8 cellular contexts compared by ENCODE assay signal in the genomic region with DNA sequence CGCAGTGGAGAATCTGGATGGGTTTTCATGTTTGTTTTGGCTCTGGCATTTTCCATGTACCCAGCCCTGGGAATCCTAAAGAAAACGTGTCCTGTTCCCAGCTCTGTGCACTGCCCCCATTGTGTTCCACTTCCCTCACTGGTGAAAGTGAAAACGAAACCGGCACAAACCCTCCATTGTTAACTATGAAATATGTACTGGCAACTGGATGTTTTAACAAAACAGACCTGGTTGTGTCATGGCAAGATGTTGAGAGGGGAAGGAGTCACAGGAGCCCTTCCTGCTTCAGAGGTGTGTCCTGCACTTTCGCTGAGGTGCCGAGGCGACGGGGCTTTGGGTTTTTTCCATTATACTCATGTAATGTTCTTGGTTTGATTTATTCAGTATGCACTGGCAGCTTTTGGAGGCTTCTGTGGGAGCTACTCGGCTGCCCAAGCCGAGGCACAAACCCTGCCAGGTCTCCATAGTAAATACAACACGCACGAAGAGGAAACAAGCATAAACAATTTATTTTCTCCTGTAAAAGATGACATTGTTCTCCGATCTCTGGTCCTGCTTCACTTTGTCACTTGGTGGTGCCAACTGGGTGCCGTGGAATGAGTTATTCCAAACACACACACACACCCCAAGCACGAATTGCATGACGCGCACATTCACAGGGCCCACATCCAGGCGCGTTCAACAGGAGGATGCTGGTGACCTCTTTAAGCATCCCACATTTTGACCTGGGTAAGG.
DNase-seq lines count a peak whose midpoint lies in the region; ATAC-seq and TF ChIP-seq lines count a peak whose summit lies in the region.

No MANE protein-coding gene starts in this region.

- H3K36me3 ChIP-seq in DOHH2 (ENCODE audit: control insufficient read depth, low read length) (peaks cover 57% of the 10 kb centered on the region), upper lobe of right lung (no peaks in the 10 kb centered on the region)

- peak overlapping the region; percentile 5; the same call in 1 of the 2 replicates for H3K4me2 ChIP-seq in DOHH2 (ENCODE audit: low read length)

- H3K4me1 ChIP-seq in DOHH2 (ENCODE audit: control insufficient read depth, low read length): peaks cover 15% of the 10 kb centered on the region
- peaks cover 17% of the 10 kb centered on the region for H3K4me1 ChIP-seq in foreskin keratinocyte
- H3K4me1 ChIP-seq in upper lobe of right lung: peaks cover 14% of the 10 kb centered on the region

- peaks cover 72% of the 10 kb centered on the region for H3K4me1 Mint-ChIP-seq in activated T-helper 1 cell treated with anti-CD3 and anti-CD28 coated beads, Interleukin-12 subunit alpha, Interleukin-12 subunit beta, Interleukin-2, Interleukin-4 antibody, amounts not matched to agents 30 ng/mL and 10 ng/mL and 1 ng/mL, durations not matched to agents 14 hours and 24 hours and 36 hours (ENCODE audit: low read depth)

- H3K9me3 Mint-ChIP-seq in activated T-helper 1 cell treated with anti-CD3 and anti-CD28 coated beads, Interleukin-12 subunit alpha, Interleukin-12 subunit beta, Interleukin-2, Interleukin-4 antibody, amounts not matched to agents 30 ng/mL and 10 ng/mL and 1 ng/mL, durations not matched to agents 14 hours and 24 hours and 36 hours: no peaks in the 10 kb centered on the region

- H4K20me1 ChIP-seq in DOHH2 (ENCODE audit: control insufficient read depth, insufficient read depth, low read depth, low read length): no peaks in the 10 kb centered on the region

- no peak for TF ChIP-seq CTCF in DOHH2 (IDR thresholded peaks at IDR 0.05; ENCODE audit: low read depth, low read length, poor library complexity, severe bottlenecking)
- no peak for TF ChIP-seq CTCF in foreskin keratinocyte (conservative IDR thresholded peaks at IDR 0.05)
- no peak for TF ChIP-seq CTCF in upper lobe of right lung (IDR thresholded peaks at IDR 0.05)

- H3K27ac ChIP-seq in DOHH2 (ENCODE audit: low read depth, low read length) (no peak overlapping the region), foreskin keratinocyte (no peak overlapping the region), upper lobe of right lung (peak overlapping the region; percentile 91)

- H3K27me3 Mint-ChIP-seq in activated T-helper 1 cell treated with anti-CD3 and anti-CD28 coated beads, Interleukin-12 subunit alpha, Interleukin-12 subunit beta, Interleukin-2, Interleukin-4 antibody, amounts not matched to agents 30 ng/mL and 10 ng/mL and 1 ng/mL, durations not matched to agents 14 hours and 24 hours and 36 hours (ENCODE audit: insufficient read depth): no peaks in the 10 kb centered on the region

- H3K27ac Mint-ChIP-seq in activated T-helper 1 cell treated with anti-CD3 and anti-CD28 coated beads, Interleukin-12 subunit alpha, Interleukin-12 subunit beta, Interleukin-2, Interleukin-4 antibody, amounts not matched to agents 30 ng/mL and 10 ng/mL and 1 ng/mL, durations not matched to agents 14 hours and 24 hours and 36 hours: peak overlapping the region; percentile 85

- no peaks in the 10 kb centered on the region for H3K27me3 ChIP-seq in DOHH2 (ENCODE audit: control insufficient read depth, low read length)
- H3K27me3 ChIP-seq in foreskin keratinocyte: no peaks in the 10 kb centered on the region
- H3K27me3 ChIP-seq in upper lobe of right lung: no peaks in the 10 kb centered on the region

- DNase-seq in NCI-H748 treated with DMSO at 0.1 percent for 48 hours (lab: John Stamatoyannopoulos, UW) (peak; percentile 46), foreskin keratinocyte (no peak), posterior vena cava (ENCODE audit: low spot score) (peak; percentile 79), upper lobe of right lung (no peak), HCEC 1CT (no peak)
- peak; percentile 72 for DNase-seq in activated T-helper 1 cell treated with anti-CD3 and anti-CD28 coated beads, Interleukin-12 subunit alpha, Interleukin-12 subunit beta, Interleukin-2, Interleukin-4 antibody, amounts not matched to agents 30 ng/mL and 10 ng/mL and 1 ng/mL, durations not matched to agents 14 hours and 24 hours and 36 hours (ENCODE audit: low spot score)

- H3K9me2 ChIP-seq in DOHH2 (replicated peaks; ENCODE audit: control insufficient read depth, low read length): no peaks in the 10 kb centered on the region

- H3K4me3 ChIP-seq in DOHH2 (ENCODE audit: low read length) (no peak overlapping the region; the same call in 1 of the 2 replicates), upper lobe of right lung (peak overlapping the region; percentile 46)

- peak overlapping the region; percentile 81 for H3K4me3 Mint-ChIP-seq in activated T-helper 1 cell treated with anti-CD3 and anti-CD28 coated beads, Interleukin-12 subunit alpha, Interleukin-12 subunit beta, Interleukin-2, Interleukin-4 antibody, amounts not matched to agents 30 ng/mL and 10 ng/mL and 1 ng/mL, durations not matched to agents 14 hours and 24 hours and 36 hours

- H3K9me3 ChIP-seq in DOHH2 (ENCODE audit: control insufficient read depth, insufficient read depth, low read length): no peaks in the 10 kb centered on the region
- no peaks in the 10 kb centered on the region for H3K9me3 ChIP-seq in upper lobe of right lung

- peaks cover 57% of the 10 kb centered on the region for H3K36me3 Mint-ChIP-seq in activated T-helper 1 cell treated with anti-CD3 and anti-CD28 coated beads, Interleukin-12 subunit alpha, Interleukin-12 subunit beta, Interleukin-2, Interleukin-4 antibody, amounts not matched to agents 30 ng/mL and 10 ng/mL and 1 ng/mL, durations not matched to agents 14 hours and 24 hours and 36 hours (ENCODE audit: low read depth)

- ATAC-seq in HG02759 (IDR thresholded peaks at IDR 0.05; ENCODE audit: unreplicated experiment) (peak; percentile 63), foreskin keratinocyte (peak; percentile 12), upper lobe of right lung (peak; percentile 91)

- no peaks in the 10 kb centered on the region for H3F3A ChIP-seq in DOHH2 (ENCODE audit: control insufficient read depth, insufficient read depth)

- peaks cover 6% of the 10 kb centered on the region; the same call in 1 of the 2 replicates for H3K79me2 ChIP-seq in DOHH2 (ENCODE audit: control insufficient read depth, low read length)

- intact Hi-C loops in activated T-helper 1 cell treated with anti-CD3 and anti-CD28 coated beads, Interleukin-12 subunit alpha, Interleukin-12 subunit beta, Interleukin-2, Interleukin-4 antibody, amounts not matched to agents 30 ng/mL and 10 ng/mL and 1 ng/mL, durations not matched to agents 14 hours and 24 hours and 36 hours (cut with micrococcal nuclease): loop anchor here (1.0 to 5.0 kb wide), 7 partner anchors 10 to 191 kb away; a partner anchor contains a TSS
- intact Hi-C loops in posterior vena cava (cut with DNase I) (no loop called here), upper lobe of right lung (cut with DNase I) (loop anchor here (10.0 kb wide), 1 partner anchor 117 kb away; a partner anchor contains a TSS)

Comparison
In these comparisons a context has a peak if more than half of its experiments do, and no peak if none do; other contexts are left out.
1. ATAC-seq: peak in every context shown above with its lines; median percentile 91 in upper lobe of right lung; 63 in HG02759; 12 in foreskin keratinocyte.
2. DNase-seq: peak in NCI-H748 treated with DMSO at 0.1 percent for 48 hours (single experiment), activated T-helper 1 cell treated with anti-CD3 and anti-CD28 coated beads, Interleukin-12 subunit alpha, Interleukin-12 subunit beta, Interleukin-2, Interleukin-4 antibody, amounts not matched to agents 30 ng/mL and 10 ng/mL and 1 ng/mL, durations not matched to agents 14 hours and 24 hours and 36 hours (single experiment) and posterior vena cava (single experiment); none in foreskin keratinocyte (0 of 2), upper lobe of right lung (single experiment) and HCEC 1CT (single experiment).
3. intact Hi-C loops: an anchor here in activated T-helper 1 cell treated with anti-CD3 and anti-CD28 coated beads, Interleukin-12 subunit alpha, Interleukin-12 subunit beta, Interleukin-2, Interleukin-4 antibody, amounts not matched to agents 30 ng/mL and 10 ng/mL and 1 ng/mL, durations not matched to agents 14 hours and 24 hours and 36 hours (1.0 to 5.0 kb wide) and upper lobe of right lung (10.0 kb wide); none called in posterior vena cava.